In the genomic region with DNA sequence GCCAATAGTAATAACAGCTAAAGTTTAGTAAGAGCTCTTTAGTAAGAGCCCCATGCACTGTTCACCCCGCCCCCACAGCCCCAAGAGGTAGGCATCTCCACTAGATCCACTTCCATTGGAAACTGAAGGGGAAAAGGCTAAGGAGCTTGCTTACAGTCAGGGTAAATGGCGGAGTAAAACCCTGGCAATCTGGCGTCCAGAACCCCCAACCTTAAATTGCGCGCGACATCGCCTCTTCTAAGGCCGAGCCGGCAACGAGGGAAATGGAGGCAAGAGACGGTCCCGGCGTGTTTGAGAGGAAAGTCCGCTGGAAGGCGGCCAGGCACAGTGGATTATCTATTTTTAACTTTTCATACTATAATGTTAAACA, we compare ENCODE assay signal across 8 cellular contexts. TPM values are rescaled to one million over a fixed set of nuclear protein-coding genes. Genes with fewer than 3 reads are reported as not detected.
A peak's percentile ranks its signal among the peaks of the same experiment; 100 is the strongest.
DNase-seq lines count a peak whose midpoint lies in the region; ATAC-seq, FAIRE-seq and TF ChIP-seq lines count a peak whose summit lies in the region.

No MANE protein-coding gene starts in this region.

- TF ChIP-seq CTCF in Caco-2 (IDR thresholded peaks at IDR 0.05; ENCODE audit: insufficient read depth in 1 of 2, low read depth in 1 of 2, low read length in 1 of 2, severe bottlenecking in 1 of 2, unreplicated experiment in 1 of 2): no peak
- TF ChIP-seq CTCF in choroid plexus epithelial cell (conservative IDR thresholded peaks at IDR 0.05; ENCODE audit: low read depth, low read length): no peak
- TF ChIP-seq CTCF in tibial nerve (IDR thresholded peaks at IDR 0.05): no peak

- DNase-seq in Caco-2 (peak in 1 of 2 experiments; percentile 38), RCC 7860 (ENCODE audit: low spot score) (peak; percentile 5), choroid plexus epithelial cell (ENCODE audit: low read depth) (no peak), memory B cell (ENCODE audit: low spot score in 2 of 2) (no peak), tibial nerve (ENCODE audit: low spot score in 2 of 2) (no peak), HCEC 1CT (no peak)

- no peaks in the 10 kb centered on the region for H3K27me3 ChIP-seq in Caco-2 (replicated peaks; ENCODE audit: control insufficient read depth, insufficient read depth, low read length)
- no peaks in the 10 kb centered on the region for H3K27me3 ChIP-seq in tibial nerve

- H3K9me3 Mint-ChIP-seq in Caco-2 (ENCODE audit: unreplicated experiment) (no peaks in the 10 kb centered on the region), memory B cell (no peaks in the 10 kb centered on the region)

- peak; percentile 28 for ATAC-seq in GM19395 (IDR thresholded peaks at IDR 0.05; ENCODE audit: unreplicated experiment)
- peak; percentile 20 for ATAC-seq in HG03432 (IDR thresholded peaks at IDR 0.05; ENCODE audit: unreplicated experiment)
- ATAC-seq in memory B cell (ENCODE audit: low read depth): peak; percentile 1

- POLR2A ChIA-PET in Caco-2 (lab: Charles Lee): interaction anchor here (0.9 to 1.2 kb wide), 2 partner anchors 90 to 91 kb away, joined by 3 to 5 read pairs; partner anchors contain the start of genes CGGBP1 and ZNF654

- TF ChIP-seq EP300 in tibial nerve (IDR thresholded peaks at IDR 0.05): no peak

- H3K36me3 ChIP-seq in Caco-2 (ENCODE audit: control insufficient read depth, insufficient read depth, low read length) (no peaks in the 10 kb centered on the region), tibial nerve (peaks cover 0 to 12% (median 0%) of the 10 kb centered on the region in 3 donors)

- H3K4me1 Mint-ChIP-seq in Caco-2 (ENCODE audit: low read depth, unreplicated experiment) (peaks cover 6% of the 10 kb centered on the region), memory B cell (peaks cover 13% of the 10 kb centered on the region)

- no peak for FAIRE-seq in RCC 7860 (lab: Jason Lieb, UNC)

- H3K27ac ChIP-seq in tibial nerve: peak overlapping the region; percentile 80 to 99 (median 94)

- peak overlapping the region; percentile 95 for H3K4me3 Mint-ChIP-seq in Caco-2 (ENCODE audit: unreplicated experiment)
- H3K4me3 Mint-ChIP-seq in memory B cell: peak overlapping the region; percentile 93

- H3K27ac Mint-ChIP-seq in Caco-2 (ENCODE audit: unreplicated experiment): peak overlapping the region; percentile 96
- peak overlapping the region; percentile 97 for H3K27ac Mint-ChIP-seq in memory B cell

- TSS peak; percentile 70 for BruUV-seq in Caco-2 (replicated peaks; lab: Mats Ljungman, UMichigan)

- H3K27me3 Mint-ChIP-seq in Caco-2 (ENCODE audit: insufficient read depth, unreplicated experiment): no peaks in the 10 kb centered on the region
- no peaks in the 10 kb centered on the region for H3K27me3 Mint-ChIP-seq in memory B cell

- TF ChIP-seq POLR2A in tibial nerve (IDR thresholded peaks at IDR 0.05): no peak

- CTCF ChIA-PET in Caco-2 (lab: Charles Lee): interaction anchor here (0.9 kb wide), 1 partner anchor 36 kb away, joined by 3 read pairs; no protein-coding TSS in a partner anchor

- H3K9me3 ChIP-seq in Caco-2 (no peaks in the 10 kb centered on the region), tibial nerve (no peaks in the 10 kb centered on the region)

- 0 to 1% methylated on average over 15 of the region's 15 CpGs for WGBS in tibial nerve, 2 donors

- peak overlapping the region; percentile 70 for H3K4me3 ChIP-seq in Caco-2 (ENCODE audit: low read depth, low read length)
- peak overlapping the region; percentile 99 for H3K4me3 ChIP-seq in choroid plexus epithelial cell (ENCODE audit: low read depth, low read length)
- H3K4me3 ChIP-seq in tibial nerve: peak overlapping the region; percentile 65 to 97 (median 82)

- intact Hi-C loops in Caco-2 (cut with micrococcal nuclease; ENCODE audit: unreplicated experiment): loop anchor here (1.0 kb wide), 1 partner anchor 90 kb away; the partner anchor contains the start of genes CGGBP1 and ZNF654

- H3K4me1 ChIP-seq in Caco-2: no peaks in the 10 kb centered on the region
- peaks cover 0 to 46% (median 14%) of the 10 kb centered on the region in 4 donors for H3K4me1 ChIP-seq in tibial nerve

- peaks cover 14% of the 10 kb centered on the region for H3K36me3 Mint-ChIP-seq in Caco-2 (ENCODE audit: insufficient read depth, unreplicated experiment)
- no peaks in the 10 kb centered on the region for H3K36me3 Mint-ChIP-seq in memory B cell

RNA-seq across cellular contexts. Expression of gene C3orf38, which starts 0.6 kb away (rescaled TPM):
- total RNA-seq in Caco-2 (2022) (20.4 and 22.8 TPM in 2 replicates), tibial nerve (10 to 100 TPM; 20.7 to 25.6 (median 21.6) TPM)
